ENCODE assay signal across 21 cellular contexts in the genomic region with DNA sequence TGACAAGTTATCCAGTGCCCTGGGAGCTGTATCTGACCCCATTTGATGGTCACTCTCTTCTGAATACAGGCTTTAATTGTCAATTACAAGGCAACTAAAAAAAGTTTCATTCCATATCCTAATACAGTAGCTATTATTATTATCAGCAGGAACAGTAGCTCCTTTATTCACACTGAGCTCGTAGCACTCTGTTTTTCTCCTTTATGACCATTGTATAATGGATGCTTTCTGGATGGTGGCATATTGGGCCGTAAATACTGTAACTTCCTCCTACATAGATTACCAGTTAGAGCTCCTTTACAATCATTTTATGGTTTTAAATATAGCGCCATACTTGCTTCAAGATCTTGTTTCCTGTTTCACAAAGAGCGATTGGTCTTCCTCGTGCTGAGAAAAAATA.
A peak's percentile ranks its signal among the peaks of the same experiment; 100 is the strongest.
DNase-seq lines count a peak whose midpoint lies in the region; ATAC-seq and TF ChIP-seq lines count a peak whose summit lies in the region.
"Had no signal": no experiment of that assay in that cellular context is flagged by ENCODE, and none has a peak within 500 bp of the region (broad histone marks: within the 10 kb centered on the region; RNA-seq: fewer than 3 reads in every experiment).

No MANE protein-coding gene starts in this region.

- intact Hi-C loops in left colon (cut with DNase I, micrococcal nuclease) = no loop called here
- intact Hi-C loops in spleen (cut with DNase I; ENCODE audit: low total_unique reads) = no loop called here

- TF ChIP-seq POLR2A in spleen (IDR thresholded peaks at IDR 0.05) = no peak

- H3K79me2 ChIP-seq in parathyroid adenoma = no peaks in the 10 kb centered on the region

- ATAC-seq in left colon = peak; percentile 100

- no peak overlapping the region for H3K9ac ChIP-seq in parathyroid adenoma
- H3K9ac ChIP-seq: BLaER1 had no signal

- H3K36me3 ChIP-seq in parathyroid adenoma (ENCODE audit: control insufficient read depth, insufficient read depth, low read length) = no peaks in the 10 kb centered on the region
- no peaks in the 10 kb centered on the region for H3K36me3 ChIP-seq in spleen
- H3K36me3 ChIP-seq: BLaER1, HAP-1 had no signal

- no peak overlapping the region for H3K4me2 ChIP-seq in parathyroid adenoma (ENCODE audit: low read length)
- H3K4me2 ChIP-seq: BLaER1 had no signal

- no peak for TF ChIP-seq CTCF in parathyroid adenoma (IDR thresholded peaks at IDR 0.05)
- TF ChIP-seq CTCF in spleen (IDR thresholded peaks at IDR 0.05 in 8 of 11, conservative IDR thresholded peaks at IDR 0.05 in 3 of 11) = no peak

- H3K27me3 ChIP-seq in parathyroid adenoma (ENCODE audit: control insufficient read depth, insufficient read depth, low read length) = no peaks in the 10 kb centered on the region
- no peaks in the 10 kb centered on the region for H3K27me3 ChIP-seq in spleen (replicated peaks in 1 of 7)
- H3K27me3 ChIP-seq: BLaER1 had no signal

- H3K4me3 ChIP-seq in parathyroid adenoma (ENCODE audit: low read depth, low read length) (no peak overlapping the region), spleen (no peak overlapping the region)
- H3K4me3 ChIP-seq: BLaER1, HAP-1 had no signal

- peaks cover 17% of the 10 kb centered on the region for H3K4me1 ChIP-seq in parathyroid adenoma
- H3K4me1 ChIP-seq in spleen = no peaks in the 10 kb centered on the region
- H3K4me1 ChIP-seq: BLaER1, HAP-1 had no signal

- H3K27ac ChIP-seq in parathyroid adenoma = peak overlapping the region; percentile 50
- H3K27ac ChIP-seq in spleen = no peak overlapping the region
- H3K27ac ChIP-seq: 22Rv1, BLaER1, C4-2B had no signal

- peak overlapping the region; percentile 29 for H2AFZ ChIP-seq in parathyroid adenoma

- WGBS in spleen, 5 donors = 56 to 70% (median 68%) methylated on average over 5 of the region's 5 CpGs

- H3K9me3 ChIP-seq in parathyroid adenoma (ENCODE audit: control insufficient read depth, low read length) (no peaks in the 10 kb centered on the region), spleen (peaks cover 0 to 9% (median 0%) of the 10 kb centered on the region in 8 donors)
- H3K9me3 ChIP-seq: BLaER1, HAP-1 had no signal

- in situ Hi-C loops in SK-MEL-5 (cut with HindIII; ENCODE audit: low pct_unique_long_range_greater_than_20kb, low sequenced_read_pairs) = no loop called here

- peak; percentile 7 for DNase-seq in NOMO-1 treated with DMSO at 0.1 percent for 48 hours (lab: John Stamatoyannopoulos, UW; ENCODE audit: unreplicated experiment)
- no peak for DNase-seq in NOMO-1 treated with dmso at 0.1 percent for 144 hours (lab: John Stamatoyannopoulos, UW; ENCODE audit: unreplicated experiment)
- DNase-seq in SK-MEL-5 (ENCODE audit: low read depth, low spot score) = peak; percentile 40
- no peak for DNase-seq in left colon
- no peak for DNase-seq in NCI-H1930 (lab: John Stamatoyannopoulos, UW)
- no peak for DNase-seq in amniotic stem cell (lab: John Stamatoyannopoulos, UW)
- DNase-seq in spleen = no peak
- DNase-seq: Calu3; CD4-positive, alpha-beta T cell; CD8-positive, alpha-beta memory T cell; COR-L47; DMS79; EL; GDM1; GOT3; HFFc6 had no signal

Comparison
In these comparisons a context has a peak if more than half of its experiments do, and no peak if none do; other contexts are left out.
1. DNase-seq: peak in NOMO-1 treated with DMSO at 0.1 percent for 48 hours (single experiment) and SK-MEL-5 (single experiment); none in NOMO-1 treated with dmso at 0.1 percent for 144 hours (single experiment), left colon (0 of 2), NCI-H1930 (0 of 2), amniotic stem cell (single experiment) and spleen (single experiment).